In the genomic region with DNA sequence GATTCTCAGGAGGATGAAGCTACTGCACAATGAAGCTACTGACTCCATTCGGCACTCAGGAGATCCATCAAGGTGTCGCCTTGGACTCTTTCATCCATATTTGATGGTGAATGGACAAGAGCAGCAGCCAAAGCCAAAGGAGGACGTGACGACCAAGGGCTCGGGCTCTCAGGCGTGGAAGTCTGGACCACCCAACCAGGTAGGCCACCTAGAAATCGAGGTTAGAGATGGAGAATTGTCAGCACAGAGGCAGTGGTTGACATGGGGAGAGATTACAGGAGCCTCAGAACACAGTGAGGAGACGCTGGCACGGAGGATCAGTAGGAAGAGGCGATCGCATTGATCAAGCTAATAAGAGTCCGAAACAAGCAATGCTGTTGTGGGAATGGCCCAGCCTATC, we compare ENCODE assay signal across 20 cellular contexts.
"Had no signal": no experiment of that assay in that cellular context is flagged by ENCODE, and none has a peak within 500 bp of the region (broad histone marks: within the 10 kb centered on the region; RNA-seq: fewer than 3 reads in every experiment).

No MANE protein-coding gene starts in this region.

- H3K9me3 Mint-ChIP-seq: effector memory CD8-positive, alpha-beta T cell; memory B cell; mesothelial cell of epicardium; stimulated activated effector memory CD8-positive, alpha-beta T cell treated with anti-CD3 and anti-CD28 coated beads, Interleukin-12 subunit alpha, Interleukin-12 subunit beta, amount 100 ng/mL, for 72 hours; stimulated activated naive CD8-positive, alpha-beta T cell treated with anti-CD3 and anti-CD28 coated beads, Interleukin-15, Interleukin-2, amounts not matched to agents 100 ng/mL and 50 ng/mL, for 24 hours had no signal

- H3K4me3 ChIP-seq: esophagus muscularis mucosa, gastrocnemius medialis, heart right ventricle, left ventricle myocardium inferior, lower lobe of right lung, ovary, smooth muscle cell, thoracic aorta, transverse colon had no signal

- H3K4me2 ChIP-seq: smooth muscle cell had no signal

- H3K27ac Mint-ChIP-seq: mesothelial cell of epicardium; nephron; stimulated activated naive CD8-positive, alpha-beta T cell treated with anti-CD3 and anti-CD28 coated beads, Interleukin-15, Interleukin-2, amounts not matched to agents 100 ng/mL and 50 ng/mL, for 24 hours had no signal

- H3K27ac ChIP-seq: epithelial cell of prostate, esophagus muscularis mucosa, gastrocnemius medialis, heart right ventricle, left ventricle myocardium inferior, lower lobe of right lung, ovary, thoracic aorta, transverse colon had no signal

- H3K27me3 Mint-ChIP-seq: effector memory CD8-positive, alpha-beta T cell had no signal

- H3K9me3 ChIP-seq: esophagus muscularis mucosa, gastrocnemius medialis, heart right ventricle, left ventricle myocardium inferior, lower lobe of right lung, ovary, thoracic aorta, transverse colon had no signal

- H3K4me3 Mint-ChIP-seq: effector memory CD8-positive, alpha-beta T cell; memory B cell; mesothelial cell of epicardium; nephron; stimulated activated effector memory CD8-positive, alpha-beta T cell treated with anti-CD3 and anti-CD28 coated beads, Interleukin-12 subunit alpha, Interleukin-12 subunit beta, amount 100 ng/mL, for 72 hours; stimulated activated naive CD8-positive, alpha-beta T cell treated with anti-CD3 and anti-CD28 coated beads, Interleukin-15, Interleukin-2, amounts not matched to agents 100 ng/mL and 50 ng/mL, for 24 hours had no signal

- H3K36me3 ChIP-seq: esophagus muscularis mucosa, gastrocnemius medialis, heart right ventricle, left ventricle myocardium inferior, lower lobe of right lung, ovary, thoracic aorta, transverse colon had no signal

- H3K27me3 ChIP-seq: esophagus muscularis mucosa, gastrocnemius medialis, heart right ventricle, ovary, transverse colon had no signal

- DNase-seq: effector memory CD8-positive, alpha-beta T cell; gastrocnemius medialis; heart right ventricle; left cardiac atrium; left ventricle myocardium inferior; lower lobe of right lung; ovary; right cardiac atrium; stimulated activated CD4-positive, alpha-beta T cell treated with anti-CD3 and anti-CD28 coated beads, Interleukin-4, amount 100 ng/mL, for 1 hour; stimulated activated CD8-positive, alpha-beta memory T cell treated with anti-CD3 and anti-CD28 coated beads, Interleukin-4, amount 100 ng/mL, for 48 hours; transverse colon had no signal

- H3K36me3 Mint-ChIP-seq: memory B cell, mesothelial cell of epicardium had no signal
